In the genomic region with DNA sequence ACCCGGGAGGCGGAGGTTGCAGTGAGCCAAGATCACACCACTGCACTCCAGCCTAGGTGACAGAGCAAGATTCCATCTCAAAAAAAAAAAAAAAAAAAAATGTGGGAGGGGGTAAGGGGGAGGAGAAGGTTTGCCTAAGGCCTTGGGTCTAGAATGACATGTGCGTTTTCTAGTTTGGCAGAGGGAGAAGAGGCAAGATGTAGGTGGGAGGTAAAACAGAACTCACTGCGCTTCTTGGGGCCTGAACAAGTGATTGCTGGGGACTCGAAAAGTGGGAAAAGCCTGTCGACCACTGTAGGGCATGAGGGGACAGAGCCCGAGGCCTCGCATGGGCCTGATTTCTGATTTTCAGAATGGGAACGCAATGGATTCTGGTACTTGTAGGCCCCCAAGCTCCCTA, we compare ENCODE assay signal across 16 cellular contexts. TPM values are rescaled to one million over a fixed set of nuclear protein-coding genes. Genes with fewer than 3 reads are reported as not detected.
DNase-seq lines count a peak whose midpoint lies in the region; ATAC-seq and TF ChIP-seq lines count a peak whose summit lies in the region.
"Had no signal": no experiment of that assay in that cellular context is flagged by ENCODE, and none has a peak within 500 bp of the region (broad histone marks: within the 10 kb centered on the region; RNA-seq: fewer than 3 reads in every experiment).

No MANE protein-coding gene starts in this region.

- H3K4me1 Mint-ChIP-seq in CD4-positive, alpha-beta T cell (ENCODE audit: low read depth): peaks cover 41% of the 10 kb centered on the region
- H3K4me1 Mint-ChIP-seq in GM23338 (peaks cover 16% of the 10 kb centered on the region), WTC11 (peaks cover 12% of the 10 kb centered on the region)
- H3K4me1 Mint-ChIP-seq in activated naive CD8-positive, alpha-beta T cell treated with anti-CD3 and anti-CD28 coated beads, Interleukin-2, amount 50 U/mL, for 24 hours: peaks cover 77% of the 10 kb centered on the region
- H3K4me1 Mint-ChIP-seq in natural killer cell treated with Interleukin-12 subunit alpha and Interleukin-12 subunit beta and Interleukin-15 and Interleukin-18, amount 100 ng/mL, for 72 hours (ENCODE audit: low read depth in 2 of 2): peaks cover 61 to 70% of the 10 kb centered on the region in 2 donors

- H3K36me3 ChIP-seq in GM23338 (ENCODE audit: insufficient read depth): no peaks in the 10 kb centered on the region
- H3K36me3 ChIP-seq: neural progenitor cell had no signal

- H3K4me3 Mint-ChIP-seq in CD4-positive, alpha-beta T cell: no peak overlapping the region
- H3K4me3 Mint-ChIP-seq in GM23338 (no peak overlapping the region), WTC11 (no peak overlapping the region)
- H3K4me3 Mint-ChIP-seq in activated naive CD8-positive, alpha-beta T cell treated with anti-CD3 and anti-CD28 coated beads, Interleukin-2, amount 50 U/mL, for 24 hours: no peak overlapping the region
- H3K4me3 Mint-ChIP-seq in natural killer cell treated with Interleukin-12 subunit alpha and Interleukin-12 subunit beta and Interleukin-15 and Interleukin-18, amount 100 ng/mL, for 72 hours: peak overlapping the region; percentile 85
- H3K4me3 Mint-ChIP-seq: neural progenitor cell had no signal

- no peaks in the 10 kb centered on the region for H4K20me1 ChIP-seq in GM23338 (replicated peaks; ENCODE audit: insufficient read depth)

- peaks cover 87% of the 10 kb centered on the region for H3K36me3 Mint-ChIP-seq in CD4-positive, alpha-beta T cell (ENCODE audit: low read depth)
- H3K36me3 Mint-ChIP-seq in GM23338 (ENCODE audit: low read depth) (no peaks in the 10 kb centered on the region; the same call in 2 of the 3 replicates), WTC11 (no peaks in the 10 kb centered on the region)
- peaks cover 73% of the 10 kb centered on the region for H3K36me3 Mint-ChIP-seq in activated naive CD8-positive, alpha-beta T cell treated with anti-CD3 and anti-CD28 coated beads, Interleukin-2, amount 50 U/mL, for 24 hours (ENCODE audit: low read depth)
- peaks cover 25% of the 10 kb centered on the region for H3K36me3 Mint-ChIP-seq in natural killer cell treated with Interleukin-12 subunit alpha and Interleukin-12 subunit beta and Interleukin-15 and Interleukin-18, amount 100 ng/mL, for 72 hours

- no peaks in the 10 kb centered on the region for H3K9me3 Mint-ChIP-seq in CD4-positive, alpha-beta T cell
- H3K9me3 Mint-ChIP-seq in GM23338 (no peaks in the 10 kb centered on the region; the same call in 2 of the 3 replicates), WTC11 (no peaks in the 10 kb centered on the region)
- H3K9me3 Mint-ChIP-seq in activated naive CD8-positive, alpha-beta T cell treated with anti-CD3 and anti-CD28 coated beads, Interleukin-2, amount 50 U/mL, for 24 hours: no peaks in the 10 kb centered on the region
- H3K9me3 Mint-ChIP-seq in natural killer cell treated with Interleukin-12 subunit alpha and Interleukin-12 subunit beta and Interleukin-15 and Interleukin-18, amount 100 ng/mL, for 72 hours: no peaks in the 10 kb centered on the region

- peak overlapping the region; percentile 99 for H3K27ac Mint-ChIP-seq in CD4-positive, alpha-beta T cell
- H3K27ac Mint-ChIP-seq in GM23338 (peak overlapping the region; percentile 81; the same call in 1 of the 2 replicates), WTC11 (no peak overlapping the region)
- H3K27ac Mint-ChIP-seq in activated naive CD8-positive, alpha-beta T cell treated with anti-CD3 and anti-CD28 coated beads, Interleukin-2, amount 50 U/mL, for 24 hours: peak overlapping the region; percentile 95
- H3K27ac Mint-ChIP-seq in natural killer cell treated with Interleukin-12 subunit alpha and Interleukin-12 subunit beta and Interleukin-15 and Interleukin-18, amount 100 ng/mL, for 72 hours: peak overlapping the region; percentile 89 to 93

- no peaks in the 10 kb centered on the region for H3K9me2 ChIP-seq in GM23338 (ENCODE audit: insufficient read depth)

- no peak for DNase-seq in CD4-positive, alpha-beta T cell
- no peak for DNase-seq in GM23338 (ENCODE audit: low spot score)
- peak; percentile 2 for DNase-seq in activated naive CD8-positive, alpha-beta T cell treated with anti-CD3 and anti-CD28 coated beads, Interleukin-2, amount 50 U/mL, for 24 hours
- no peak for DNase-seq in natural killer cell treated with Interleukin-12 subunit alpha and Interleukin-12 subunit beta and Interleukin-15 and Interleukin-18, amount 100 ng/mL, for 72 hours (ENCODE audit: low spot score)
- DNase-seq in WTC11 (ENCODE audit: low spot score): no peak
- DNase-seq in NCI-H1417 (lab: John Stamatoyannopoulos, UW): no peak
- DNase-seq: activated CD4-positive, CD25-positive, alpha-beta regulatory T cell treated with anti-CD3 and anti-CD28 coated beads, Interleukin-2, amount 50 U/mL, for 72 hours; activated T-cell treated with anti-CD3 and anti-CD28 coated beads for 4 hours; NCI-H2029 treated with DMSO at 0.1 percent for 48 hours; NCI-H524; stimulated activated CD4-positive, alpha-beta T cell treated with anti-CD3 and anti-CD28 coated beads, Interleukin-1b, Interleukin-23, amount 100 ng/mL, for 48 hours had no signal

- TF ChIP-seq CTCF in CD4-positive, alpha-beta T cell (IDR thresholded peaks at IDR 0.05): no peak
- TF ChIP-seq CTCF in GM23338 (conservative IDR thresholded peaks at IDR 0.05; ENCODE audit: low read depth in 2 of 2): no peak
- no peak for TF ChIP-seq CTCF in WTC11 (IDR thresholded peaks at IDR 0.05)

- no peaks in the 10 kb centered on the region for H3K9me3 ChIP-seq in CD4-positive, alpha-beta T cell (ENCODE audit: control insufficient read depth, low read length)
- H3K9me3 ChIP-seq: testis had no signal

- H3K4me2 ChIP-seq in GM23338: no peak overlapping the region
- H3K4me2 ChIP-seq: neural progenitor cell had no signal

- H3F3A ChIP-seq in GM23338 (replicated peaks; ENCODE audit: low read depth): no peaks in the 10 kb centered on the region

- no peak for ATAC-seq in CD4-positive, alpha-beta T cell (ENCODE audit: poor library complexity)
- ATAC-seq in GM23338 (no peak; the same call in 2 of the 3 replicates), WTC11 (no peak), HG03571 (IDR thresholded peaks at IDR 0.05; ENCODE audit: unreplicated experiment) (no peak), HG03097 (IDR thresholded peaks at IDR 0.05; ENCODE audit: low FRiP score, unreplicated experiment) (no peak)
- no peak for ATAC-seq in activated naive CD8-positive, alpha-beta T cell treated with anti-CD3 and anti-CD28 coated beads, Interleukin-2, amount 50 U/mL, for 24 hours
- ATAC-seq in natural killer cell treated with Interleukin-12 subunit alpha and Interleukin-12 subunit beta and Interleukin-15 and Interleukin-18, amount 100 ng/mL, for 72 hours: no peak

- no peak overlapping the region for H2AFZ ChIP-seq in GM23338

- intact Hi-C loops in CD4-positive, alpha-beta T cell (cut with DNase I, micrococcal nuclease): no loop called here

- POLR2A ChIA-PET in CD4-positive, alpha-beta T cell (lab: Charles Lee): interaction anchor here (1.1 to 6.4 kb wide), 5 partner anchors 9 to 112 kb away, joined by 4 to 121 read pairs (median 4); partner anchors contain the start of gene RUNX3
- POLR2A ChIA-PET in WTC11 (lab: Charles Lee): interaction anchor here (0.6 kb wide), 1 partner anchor 20 kb away, joined by 3 read pairs; the partner anchor contains the start of gene RUNX3

- no peaks in the 10 kb centered on the region for H3K79me2 ChIP-seq in GM23338 (replicated peaks; ENCODE audit: insufficient read depth)

- H3K27ac ChIP-seq in CD4-positive, alpha-beta T cell (ENCODE audit: low read depth, low read length): peak overlapping the region; percentile 72
- no peak overlapping the region for H3K27ac ChIP-seq in GM23338 (ENCODE audit: low read depth)
- H3K27ac ChIP-seq: neural progenitor cell, testis had no signal

- no peak overlapping the region for H3K4me3 ChIP-seq in GM23338
- H3K4me3 ChIP-seq: neural progenitor cell, testis had no signal

- no peaks in the 10 kb centered on the region for H3K4me1 ChIP-seq in GM23338 (ENCODE audit: insufficient read depth)
- H3K4me1 ChIP-seq: neural progenitor cell, testis had no signal

- no peaks in the 10 kb centered on the region for H3K27me3 ChIP-seq in CD4-positive, alpha-beta T cell (ENCODE audit: control insufficient read depth, insufficient read depth, low read length)
- no peaks in the 10 kb centered on the region for H3K27me3 ChIP-seq in GM23338 (ENCODE audit: insufficient read depth)
- H3K27me3 ChIP-seq: neural progenitor cell, testis had no signal

- CTCF ChIA-PET in CD4-positive, alpha-beta T cell (lab: Charles Lee): no interaction called here
- CTCF ChIA-PET in WTC11 (lab: Charles Lee): interaction anchor here (1.0 to 4.4 kb wide), 17 partner anchors 9 to 323 kb away, joined by 3 to 52 read pairs (median 4); partner anchors contain the start of genes RUNX3 and SYF2

- no peaks in the 10 kb centered on the region for H3K27me3 Mint-ChIP-seq in CD4-positive, alpha-beta T cell
- H3K27me3 Mint-ChIP-seq in GM23338 (ENCODE audit: insufficient read depth, low read depth, poor library complexity) (peaks cover 14% of the 10 kb centered on the region), WTC11 (ENCODE audit: low read depth) (no peaks in the 10 kb centered on the region)
- H3K27me3 Mint-ChIP-seq in activated naive CD8-positive, alpha-beta T cell treated with anti-CD3 and anti-CD28 coated beads, Interleukin-2, amount 50 U/mL, for 24 hours: no peaks in the 10 kb centered on the region
- H3K27me3 Mint-ChIP-seq in natural killer cell treated with Interleukin-12 subunit alpha and Interleukin-12 subunit beta and Interleukin-15 and Interleukin-18, amount 100 ng/mL, for 72 hours: no peaks in the 10 kb centered on the region

TF ChIP-seq in WTC11, 78 proteins besides CTCF, POLR2A, EP300 and RAD21:
- no peak for TF ChIP-seq ATF2 (CRISPR knock-in tag; IDR thresholded peaks at IDR 0.05; ENCODE audit: borderline replicate concordance, low read depth)

RNA-seq across cellular contexts. Expression of gene RUNX3, which starts 19.9 kb away (rescaled TPM):
- 100 to 1,000 TPM; 202 to 209 TPM for total RNA-seq in CD4-positive, alpha-beta T cell
- total RNA-seq in GM23338 (2014; rRNA removed; shearing (Covaris generic)): 0.12 and 0.73 TPM in 2 replicates
- 0.23 and 0.26 TPM in 2 replicates for polyA plus RNA-seq in GM23338 (2016; fragmentation: Nextera tagmentation; extraction: Ambion mirVana)
- total RNA-seq in natural killer cell treated with Interleukin-12 subunit alpha and Interleukin-12 subunit beta and Interleukin-15 and Interleukin-18, amount 100 ng/mL, for 72 hours: 100 to 1,000 TPM; 177 to 186 TPM
- total RNA-seq in WTC11 (2021): 1.5 to 1.8 TPM (median 1.8 TPM) in 3 replicates
- total RNA-seq: cerebellum had no signal

Comparison
In these comparisons a context has a peak if more than half of its experiments do, and no peak if none do; other contexts are left out.
1. RNA of gene RUNX3, which starts 19.9 kb away (total RNA-seq): 202 to 209 TPM in CD4-positive, alpha-beta T cell and 177 to 186 TPM in natural killer cell treated with Interleukin-12 subunit alpha and Interleukin-12 subunit beta and Interleukin-15 and Interleukin-18, amount 100 ng/mL, for 72 hours; 1.5 to 1.8 TPM in WTC11 and 0.12 to 0.73 TPM in GM23338; every median in the first group is over 10 times any median in the second.